Comparison of ENCODE assay signal across 29 cellular contexts in genomic region chr11:81245791-81246190, GRCh38.
"Had no signal": no experiment of that assay in that cellular context is flagged by ENCODE, and none has a peak within 500 bp of the region (broad histone marks: within the 10 kb centered on the region; RNA-seq: fewer than 3 reads in every experiment).

No MANE protein-coding gene starts in this region.

- FAIRE-seq: urothelium cell line had no signal

- DNase-seq: stimulated activated CD4-positive, alpha-beta T cell treated with anti-CD3 and anti-CD28 coated beads, Interleukin-2, amount 100 ng/mL, for 48 hours; stimulated activated CD4-positive, alpha-beta T cell treated with anti-CD3 and anti-CD28 coated beads, Interleukin-4, amount 100 ng/mL, for 1 hour; stimulated activated CD4-positive, alpha-beta T cell treated with anti-CD3 and anti-CD28 coated beads, Interleukin-4, amount 100 ng/mL, for 24 hours; stimulated activated CD4-positive, alpha-beta T cell treated with anti-CD3 and anti-CD28 coated beads, Interleukin-4, amount 100 ng/mL, for 4 hours; stimulated activated CD8-positive, alpha-beta memory T cell treated with anti-CD3 and anti-CD28 coated beads, Interleukin-4, amount 100 ng/mL, for 48 hours; stimulated activated naive B cell treated with anti-CD40 and anti-IgM and Interleukin-4, amounts not matched to agents 10 μg/mL and 1 μg/mL and 100 μg/mL, for 72 hours; stimulated activated naive CD4-positive, alpha-beta T cell; stimulated activated naive CD4-positive, alpha-beta T cell treated with Interleukin-2 at 50 U/mL for 16 hours; stimulated activated naive CD8-positive, alpha-beta T cell treated with anti-CD3 and anti-CD28 coated beads, Interleukin-15, amount 100 ng/mL, for 72 hours; stimulated activated naive CD8-positive, alpha-beta T cell treated with anti-CD3 and anti-CD28 coated beads, Interleukin-15, Interleukin-2, amounts not matched to agents 100 U/mL and 50 U/mL, for 24 hours; stomach; substantia nigra; testis; thyroid gland; tibial artery; transverse colon; trophoblast cell; upper lobe of left lung; upper lobe of right lung; uterus had no signal

- H3K36me3 Mint-ChIP-seq: stimulated activated effector memory CD8-positive, alpha-beta T cell treated with anti-CD3 and anti-CD28 coated beads, Interleukin-12 subunit alpha, Interleukin-12 subunit beta, amount 100 ng/mL, for 72 hours; stimulated activated memory B cell treated with anti-CD40 and anti-IgM and Interleukin-4, amounts not matched to agents 10 μg/mL and 1 μg/mL and 100 μg/mL, for 72 hours; stimulated activated naive B cell treated with anti-CD40 and anti-IgM and Interleukin-4, amounts not matched to agents 10 μg/mL and 1 μg/mL and 100 μg/mL, for 72 hours; type B pancreatic cell had no signal

- H3K4me1 Mint-ChIP-seq: stimulated activated effector memory CD8-positive, alpha-beta T cell treated with anti-CD3 and anti-CD28 coated beads, Interleukin-12 subunit alpha, Interleukin-12 subunit beta, amount 100 ng/mL, for 72 hours; stimulated activated memory B cell treated with anti-CD40 and anti-IgM and Interleukin-4, amounts not matched to agents 10 μg/mL and 1 μg/mL and 100 μg/mL, for 72 hours; stimulated activated naive B cell treated with anti-CD40 and anti-IgM and Interleukin-4, amounts not matched to agents 10 μg/mL and 1 μg/mL and 100 μg/mL, for 72 hours; stimulated activated naive CD8-positive, alpha-beta T cell treated with anti-CD3 and anti-CD28 coated beads, Interleukin-15, amount 100 ng/mL, for 72 hours had no signal

- H3K4me3 ChIP-seq: stomach, suprapubic skin, testis, thoracic aorta, thyroid gland, tibial artery, tibial nerve, transverse colon, upper lobe of left lung, upper lobe of right lung, uterus, vagina had no signal

- H3K9me3 ChIP-seq: stomach, suprapubic skin, testis, thoracic aorta, thyroid gland, tibial artery, tibial nerve, transverse colon, upper lobe of left lung, upper lobe of right lung, uterus, vagina had no signal

- H3K4me3 Mint-ChIP-seq: stimulated activated effector memory CD8-positive, alpha-beta T cell treated with anti-CD3 and anti-CD28 coated beads, Interleukin-12 subunit alpha, Interleukin-12 subunit beta, amount 100 ng/mL, for 72 hours; stimulated activated memory B cell treated with anti-CD40 and anti-IgM and Interleukin-4, amounts not matched to agents 10 μg/mL and 1 μg/mL and 100 μg/mL, for 72 hours; stimulated activated naive B cell treated with anti-CD40 and anti-IgM and Interleukin-4, amounts not matched to agents 10 μg/mL and 1 μg/mL and 100 μg/mL, for 72 hours; stimulated activated naive CD8-positive, alpha-beta T cell treated with anti-CD3 and anti-CD28 coated beads, Interleukin-15, amount 100 ng/mL, for 72 hours; stimulated activated naive CD8-positive, alpha-beta T cell treated with anti-CD3 and anti-CD28 coated beads, Interleukin-15, Interleukin-2, amounts not matched to agents 100 ng/mL and 50 ng/mL, for 24 hours; type B pancreatic cell had no signal

- H3K36me3 ChIP-seq: stomach, suprapubic skin, thoracic aorta, thyroid gland, tibial artery, tibial nerve, transverse colon, upper lobe of left lung, upper lobe of right lung, uterus, vagina had no signal

- H3K27ac ChIP-seq: stomach, suprapubic skin, testis, thoracic aorta, thyroid gland, tibial artery, tibial nerve, upper lobe of left lung, upper lobe of right lung, uterus, vagina had no signal

- H3K9me3 Mint-ChIP-seq: stimulated activated naive B cell treated with anti-CD40 and anti-IgM and Interleukin-4, amounts not matched to agents 10 μg/mL and 1 μg/mL and 100 μg/mL, for 72 hours; type B pancreatic cell had no signal

- H3K27me3 ChIP-seq: stomach, suprapubic skin, testis, thyroid gland, tibial artery, tibial nerve, transverse colon, upper lobe of left lung, upper lobe of right lung, uterus, vagina had no signal

- H3K27me3 Mint-ChIP-seq: stimulated activated memory B cell treated with anti-CD40 and anti-IgM and Interleukin-4, amounts not matched to agents 10 μg/mL and 1 μg/mL and 100 μg/mL, for 72 hours; stimulated activated naive B cell treated with anti-CD40 and anti-IgM and Interleukin-4, amounts not matched to agents 10 μg/mL and 1 μg/mL and 100 μg/mL, for 72 hours; stimulated activated naive CD8-positive, alpha-beta T cell treated with anti-CD3 and anti-CD28 coated beads, Interleukin-15, amount 100 ng/mL, for 72 hours; stimulated activated naive CD8-positive, alpha-beta T cell treated with anti-CD3 and anti-CD28 coated beads, Interleukin-15, Interleukin-2, amounts not matched to agents 100 ng/mL and 50 ng/mL, for 24 hours had no signal

- H3K4me1 ChIP-seq: suprapubic skin, testis, thyroid gland, tibial artery, tibial nerve, upper lobe of left lung, upper lobe of right lung, uterus, vagina had no signal

- H3K27ac Mint-ChIP-seq: stimulated activated effector memory CD8-positive, alpha-beta T cell treated with anti-CD3 and anti-CD28 coated beads, Interleukin-12 subunit alpha, Interleukin-12 subunit beta, amount 100 ng/mL, for 72 hours; stimulated activated memory B cell treated with anti-CD40 and anti-IgM and Interleukin-4, amounts not matched to agents 10 μg/mL and 1 μg/mL and 100 μg/mL, for 72 hours; stimulated activated naive B cell treated with anti-CD40 and anti-IgM and Interleukin-4, amounts not matched to agents 10 μg/mL and 1 μg/mL and 100 μg/mL, for 72 hours; stimulated activated naive CD8-positive, alpha-beta T cell treated with anti-CD3 and anti-CD28 coated beads, Interleukin-15, amount 100 ng/mL, for 72 hours; stimulated activated naive CD8-positive, alpha-beta T cell treated with anti-CD3 and anti-CD28 coated beads, Interleukin-15, Interleukin-2, amounts not matched to agents 100 ng/mL and 50 ng/mL, for 24 hours; type B pancreatic cell had no signal

- ATAC-seq: stimulated activated effector memory CD8-positive, alpha-beta T cell treated with anti-CD3 and anti-CD28 coated beads, Interleukin-12 subunit alpha, Interleukin-12 subunit beta, amount 100 ng/mL, for 72 hours; stimulated activated memory B cell treated with anti-CD40 and anti-IgM and Interleukin-4, amounts not matched to agents 10 μg/mL and 1 μg/mL and 100 μg/mL, for 72 hours; stimulated activated naive B cell treated with anti-CD40 and anti-IgM and Interleukin-4, amounts not matched to agents 10 μg/mL and 1 μg/mL and 100 μg/mL, for 72 hours; stimulated activated naive CD8-positive, alpha-beta T cell treated with anti-CD3 and anti-CD28 coated beads, Interleukin-15, amount 100 ng/mL, for 72 hours; stimulated activated naive CD8-positive, alpha-beta T cell treated with anti-CD3 and anti-CD28 coated beads, Interleukin-15, Interleukin-2, amounts not matched to agents 100 U/mL and 50 U/mL, for 24 hours; upper lobe of right lung had no signal
